In genomic region chr20:7416382-7416781, GRCh38 we compare ENCODE assay signal across 21 cellular contexts.
A peak's percentile ranks its signal among the peaks of the same experiment; 100 is the strongest.
DNase-seq lines count a peak whose midpoint lies in the region; ATAC-seq, FAIRE-seq and TF ChIP-seq lines count a peak whose summit lies in the region.
"Had no signal": no experiment of that assay in that cellular context is flagged by ENCODE, and none has a peak within 500 bp of the region (broad histone marks: within the 10 kb centered on the region; RNA-seq: fewer than 3 reads in every experiment).

No MANE protein-coding gene starts in this region.

- no peaks in the 10 kb centered on the region for H3K27me3 Mint-ChIP-seq in H9 (ENCODE audit: low read depth)
- peaks cover 0 to 4% (median 2%) of the 10 kb centered on the region in 3 donors for H3K27me3 Mint-ChIP-seq in CD14-positive monocyte (ENCODE audit: low read depth in 3 of 3)
- H3K27me3 Mint-ChIP-seq: CD4-positive, alpha-beta T cell had no signal

- H3K79me2 ChIP-seq in HepG2 (ENCODE audit: insufficient read depth, low read length) (no peaks in the 10 kb centered on the region), PC-3 (ENCODE audit: low read length) (no peaks in the 10 kb centered on the region), H1 (ENCODE audit: control insufficient read depth in 1 of 2, insufficient read depth in 2 of 2, low read length in 2 of 2) (no peaks in the 10 kb centered on the region), H9 (ENCODE audit: insufficient read depth, low read length) (no peaks in the 10 kb centered on the region)

- no peak for TF ChIP-seq POLR2A in HepG2 (IDR thresholded peaks at IDR 0.05; ENCODE audit: insufficient read depth in 1 of 2, low read depth in 2 of 2, low read length in 2 of 2)
- TF ChIP-seq POLR2A in right lobe of liver (IDR thresholded peaks at IDR 0.05), result no peak
- no peak for TF ChIP-seq POLR2A in H1 (IDR thresholded peaks at IDR 0.05; ENCODE audit: control extremely low read depth in 1 of 2, low read depth in 2 of 2, low read length in 2 of 2)

- no peaks in the 10 kb centered on the region for H3K9me2 ChIP-seq in PC-3 (replicated peaks; ENCODE audit: low read length)

- in situ Hi-C loops in HepG2 (cut with HindIII; ENCODE audit: extremely low pct_ligation_motif_present, low pct_unique_long_range_greater_than_20kb), result no loop called here

- FAIRE-seq in HepG2 (lab: Jason Lieb, UNC), result no peak
- FAIRE-seq in H1 (lab: Jason Lieb, UNC), result no peak
- FAIRE-seq: D721Med, G401.6, GM12891, GM19239 had no signal

- H2BK20ac ChIP-seq in H1 (ENCODE audit: low read length) (no peak overlapping the region), H9 (ENCODE audit: low read depth, low read length, poor library complexity, severe bottlenecking) (no peak overlapping the region)

- TF ChIP-seq RAD21 in HepG2 (CRISPR knock-in tag; IDR thresholded peaks at IDR 0.05), result no peak
- no peak for TF ChIP-seq RAD21 in H1 (IDR thresholded peaks at IDR 0.05 in 1 of 2, conservative IDR thresholded peaks at IDR 0.05 in 1 of 2; ENCODE audit: low read depth in 2 of 2, low read length in 2 of 2)

- H4K91ac ChIP-seq in H1 (replicated peaks; ENCODE audit: insufficient read length, low read length) (no peak overlapping the region), H9 (ENCODE audit: insufficient read length, low read depth, low read length) (no peak overlapping the region)

- H3K56ac ChIP-seq in H1 (replicated peaks; ENCODE audit: insufficient read length, low read depth, low read length) (no peak overlapping the region), H9 (ENCODE audit: insufficient read length, low read depth, low read length) (no peak overlapping the region)

- H4K20me1 ChIP-seq in HepG2 (ENCODE audit: insufficient read depth, low read length), result no peaks in the 10 kb centered on the region
- H4K20me1 ChIP-seq in PC-3 (ENCODE audit: low read length), result no peaks in the 10 kb centered on the region
- no peaks in the 10 kb centered on the region for H4K20me1 ChIP-seq in H1 (replicated peaks in 1 of 2; ENCODE audit: control insufficient read depth in 1 of 2, insufficient read depth in 2 of 2, low read length in 2 of 2)
- H4K20me1 ChIP-seq in H9 (ENCODE audit: control insufficient read depth, insufficient read depth, insufficient read length), result no peaks in the 10 kb centered on the region
- H4K20me1 ChIP-seq: BLaER1 had no signal

- H3K9me3 Mint-ChIP-seq in H9 (no peaks in the 10 kb centered on the region), CD14-positive monocyte (no peaks in the 10 kb centered on the region)
- H3K9me3 Mint-ChIP-seq: CD8-positive, alpha-beta T cell had no signal

- H3K14ac ChIP-seq in H1 (ENCODE audit: insufficient read length) (no peak overlapping the region), H9 (ENCODE audit: insufficient read depth, low read length) (no peak overlapping the region)

- H3K27me3 ChIP-seq in HepG2 (ENCODE audit: control insufficient read depth in 1 of 2, insufficient read depth in 2 of 2, low read length in 2 of 2) (no peaks in the 10 kb centered on the region; a peak in 1 of 5 replicates), right lobe of liver (no peaks in the 10 kb centered on the region), PC-3 (ENCODE audit: low read length) (no peaks in the 10 kb centered on the region), H1 (replicated peaks in 1 of 4; ENCODE audit: control insufficient read depth in 3 of 4, extremely low read depth in 1 of 4, insufficient read depth in 3 of 4, low read length in 3 of 4) (no peaks in the 10 kb centered on the region), H9 (ENCODE audit: insufficient read depth, low read length) (no peaks in the 10 kb centered on the region)
- H3K27me3 ChIP-seq: BE2C, BLaER1 had no signal

- BruUV-seq in HepG2 (replicated peaks; lab: Mats Ljungman, UMichigan) (no TSS peak), PC-3 (replicated peaks; lab: Mats Ljungman, UMichigan) (no TSS peak)

- H4K8ac ChIP-seq in H1 (ENCODE audit: extremely low read depth, insufficient read depth, low read length) (no peak overlapping the region), H9 (replicated peaks; ENCODE audit: insufficient read length, low read depth, low read length) (no peak overlapping the region)

- H3K4me1 ChIP-seq in HepG2 (ENCODE audit: insufficient read depth, low read length) (no peaks in the 10 kb centered on the region), right lobe of liver (peaks cover 0 to 9% (median 0%) of the 10 kb centered on the region in 4 donors), PC-3 (ENCODE audit: insufficient read depth, low read length) (no peaks in the 10 kb centered on the region), H1 (replicated peaks in 1 of 4; ENCODE audit: control insufficient read depth in 3 of 4, insufficient read depth in 4 of 4, low read length in 3 of 4) (no peaks in the 10 kb centered on the region), H9 (ENCODE audit: insufficient read depth, low read length) (no peaks in the 10 kb centered on the region)
- H3K4me1 ChIP-seq: BE2C, Caco-2 had no signal

- no peak for ATAC-seq in HepG2
- ATAC-seq in right lobe of liver, result no peak
- ATAC-seq in PC-3, result no peak
- ATAC-seq: CD8-positive, alpha-beta T cell had no signal

- H3K79me1 ChIP-seq in H1 (ENCODE audit: low read depth, low read length) (no peaks in the 10 kb centered on the region), H9 (ENCODE audit: insufficient read depth, low read depth, low read length, poor library complexity, severe bottlenecking) (no peaks in the 10 kb centered on the region)

- no peak overlapping the region for H3T11ph ChIP-seq in H9 (ENCODE audit: low read length)

- H3K4me3 ChIP-seq in HepG2 (replicated peaks in 1 of 3; ENCODE audit: insufficient read depth in 1 of 3, low read depth in 2 of 3, low read length in 3 of 3), result no peak overlapping the region
- H3K4me3 ChIP-seq in right lobe of liver, result no peak overlapping the region
- H3K4me3 ChIP-seq in PC-3 (ENCODE audit: low read length), result no peak overlapping the region
- no peak overlapping the region for H3K4me3 ChIP-seq in H1 (ENCODE audit: extremely low read depth in 1 of 4, insufficient read depth in 2 of 4, low read depth in 3 of 4, low read length in 4 of 4)
- H3K4me3 ChIP-seq: BLaER1 had no signal

- H3K4me3 Mint-ChIP-seq in H9 (no peak overlapping the region), CD14-positive monocyte (no peak overlapping the region)
- H3K4me3 Mint-ChIP-seq: CD4-positive, alpha-beta T cell; CD8-positive, alpha-beta T cell had no signal

- H3K4me2 ChIP-seq in HepG2 (ENCODE audit: low read depth, low read length) (no peak overlapping the region), PC-3 (ENCODE audit: low read length) (no peak overlapping the region), H1 (ENCODE audit: insufficient read depth in 1 of 2, low read depth in 2 of 2, low read length in 2 of 2) (no peak overlapping the region), H9 (ENCODE audit: insufficient read depth, insufficient read length, low read length) (no peak overlapping the region)
- H3K4me2 ChIP-seq: BLaER1 had no signal

- DNase-seq in HepG2 (ENCODE audit: low spot score) (no peak), right lobe of liver (no peak), PC-3 (peak; percentile 0), H1 (ENCODE audit: low read depth in 1 of 2, low spot score in 2 of 2) (no peak), H9 (no peak), CD14-positive monocyte (ENCODE audit: low spot score) (no peak)
- DNase-seq: ACHN; BE2C; C1 segment of cervical spinal cord; Caco-2; Calu3; CD4-positive, alpha-beta T cell; CD8-positive, alpha-beta T cell; DMS79 treated with DMSO at 0.1 percent for 48 hours; GF-D8 had no signal

- H3K9me3 ChIP-seq in HepG2 (ENCODE audit: low read length) (no peaks in the 10 kb centered on the region), right lobe of liver (no peaks in the 10 kb centered on the region), PC-3 (ENCODE audit: low read length) (no peaks in the 10 kb centered on the region), H1 (ENCODE audit: insufficient read depth in 2 of 2, low read depth in 1 of 2, low read length in 1 of 2) (no peaks in the 10 kb centered on the region), H9 (ENCODE audit: control insufficient read depth, low read depth, low read length) (no peaks in the 10 kb centered on the region)
- H3K9me3 ChIP-seq: BE2C, BLaER1, Caco-2 had no signal

- TF ChIP-seq CTCF in HepG2 (CRISPR knock-in tag; IDR thresholded peaks at IDR 0.05) (no peak), right lobe of liver (IDR thresholded peaks at IDR 0.05) (no peak), PC-3 (conservative IDR thresholded peaks at IDR 0.05; ENCODE audit: low read depth, low read length) (no peak), H1 (IDR thresholded peaks at IDR 0.05; ENCODE audit: control extremely low read depth in 1 of 3, insufficient read depth in 1 of 3, low read depth in 1 of 3, low read length in 3 of 3) (no peak), H9 (conservative IDR thresholded peaks at IDR 0.05) (no peak), CD14-positive monocyte (IDR thresholded peaks at IDR 0.05) (no peak)

- H3K18ac ChIP-seq in H1 (ENCODE audit: extremely low read depth, low read length) (no peak overlapping the region), H9 (ENCODE audit: insufficient read length, low read depth, low read length) (no peak overlapping the region)

- H2AFZ ChIP-seq in HepG2 (ENCODE audit: low read length) (no peak overlapping the region), PC-3 (ENCODE audit: low read length) (no peak overlapping the region), H1 (ENCODE audit: low read length) (no peak overlapping the region), H9 (ENCODE audit: low read length) (no peak overlapping the region)

- POLR2A ChIA-PET in HepG2 (lab: Yijun Ruan, JAX), result no interaction called here
- POLR2A ChIA-PET in PC-3 (lab: Charles Lee; ENCODE audit: unreplicated experiment), result no interaction called here
- POLR2A ChIA-PET in H1 (lab: Charles Lee; ENCODE audit: partially characterized antibody), result no interaction called here

- TF ChIP-seq EP300 in HepG2 (IDR thresholded peaks at IDR 0.05; ENCODE audit: low read depth in 2 of 2, low read length in 2 of 2) (no peak), HepG2 (CRISPR knock-in tag; IDR thresholded peaks at IDR 0.05; ENCODE audit: borderline replicate concordance) (no peak), H1 (IDR thresholded peaks at IDR 0.05; ENCODE audit: borderline replicate concordance in 1 of 2, low read depth in 2 of 2, low read length in 2 of 2) (no peak)

- H2BK12ac ChIP-seq in H1 (ENCODE audit: low read depth, low read length), result no peak overlapping the region
- H2BK12ac ChIP-seq in H9 (ENCODE audit: insufficient read length, low read depth, low read length), result no peak overlapping the region

- H3K9ac ChIP-seq in HepG2 (ENCODE audit: insufficient read depth, low read depth, low read length) (no peak overlapping the region), PC-3 (ENCODE audit: low read length) (no peak overlapping the region), H1 (replicated peaks in 1 of 4; ENCODE audit: extremely low read depth in 1 of 4, low read depth in 3 of 4, low read length in 3 of 4) (no peak overlapping the region), H9 (ENCODE audit: extremely low read depth, insufficient read length, low read length) (no peak overlapping the region)
- H3K9ac ChIP-seq: BLaER1 had no signal

- intact Hi-C loops in HepG2 (cut with micrococcal nuclease; ENCODE audit: unreplicated experiment), result no loop called here
- intact Hi-C loops in right lobe of liver (cut with DNase I), result no loop called here
- intact Hi-C loops in PC-3 (cut with micrococcal nuclease), result no loop called here
- intact Hi-C loops in CD14-positive monocyte (cut with micrococcal nuclease), result no loop called here

- H3K36me3 ChIP-seq in HepG2 (replicated peaks in 1 of 2; ENCODE audit: control insufficient read depth in 1 of 2, insufficient read depth in 2 of 2, low read length in 2 of 2) (no peaks in the 10 kb centered on the region), right lobe of liver (no peaks in the 10 kb centered on the region), PC-3 (ENCODE audit: low read depth, low read length) (no peaks in the 10 kb centered on the region), H1 (ENCODE audit: control insufficient read depth in 2 of 4, insufficient read depth in 4 of 4, low read length in 3 of 4) (no peaks in the 10 kb centered on the region)
- H3K36me3 ChIP-seq: BE2C, BLaER1 had no signal

- CTCF ChIA-PET in HepG2 (lab: Yijun Ruan, JAX; ENCODE audit: low intra/inter-chr PET ratio, low total read pairs), result no interaction called here
- CTCF ChIA-PET in PC-3 (lab: Charles Lee), result no interaction called here
- CTCF ChIA-PET in H1 (lab: Charles Lee; ENCODE audit: partially characterized antibody), result no interaction called here

- no peak overlapping the region for H4K5ac ChIP-seq in H1 (ENCODE audit: insufficient read length, low read depth, low read length)
- no peak overlapping the region for H4K5ac ChIP-seq in H9 (ENCODE audit: insufficient read length, low read depth, low read length)

- H3K23ac ChIP-seq in H1 (ENCODE audit: insufficient read length) (no peak overlapping the region), H9 (ENCODE audit: insufficient read length, low read depth, low read length) (no peak overlapping the region)

- H3K4me1 Mint-ChIP-seq in H9 (peaks cover 2 to 3% of the 10 kb centered on the region in 2 experiments; a peak in 2 of 4 replicates), CD14-positive monocyte (no peaks in the 10 kb centered on the region)

- H3K27ac Mint-ChIP-seq in H9 (no peak overlapping the region), CD14-positive monocyte (no peak overlapping the region)
- H3K27ac Mint-ChIP-seq: CD4-positive, alpha-beta T cell; CD8-positive, alpha-beta T cell had no signal

- H3K23me2 ChIP-seq in H1 (ENCODE audit: low read depth, low read length), result no peaks in the 10 kb centered on the region
- H3K23me2 ChIP-seq in H9 (ENCODE audit: insufficient read length, low read depth, low read length, poor library complexity, severe bottlenecking), result no peaks in the 10 kb centered on the region

- no peak overlapping the region for H3K27ac ChIP-seq in HepG2 (ENCODE audit: extremely low read length, insufficient read depth, low read length)
- H3K27ac ChIP-seq in right lobe of liver, result no peak overlapping the region
- no peak overlapping the region for H3K27ac ChIP-seq in PC-3 (ENCODE audit: low read length)
- no peak overlapping the region for H3K27ac ChIP-seq in H1 (ENCODE audit: low read depth, low read length)
- H3K27ac ChIP-seq in H9 (ENCODE audit: insufficient read length, low read depth, low read length), result no peak overlapping the region
- H3K27ac ChIP-seq: 22Rv1, BLaER1 had no signal

- H3K4ac ChIP-seq in H1 (replicated peaks; ENCODE audit: insufficient read length, low read depth, low read length) (no peak overlapping the region), H9 (ENCODE audit: low read depth, low read length) (no peak overlapping the region)

- H2BK15ac ChIP-seq in H1 (ENCODE audit: low read length) (no peak overlapping the region), H9 (ENCODE audit: low read depth, low read length) (no peak overlapping the region)

- no peaks in the 10 kb centered on the region for H3F3A ChIP-seq in PC-3 (ENCODE audit: low read length, unreplicated experiment)

- no peak overlapping the region for H2AK5ac ChIP-seq in H1 (ENCODE audit: low read depth, low read length)
- no peak overlapping the region for H2AK5ac ChIP-seq in H9 (ENCODE audit: insufficient read length, low read length)

- H2BK120ac ChIP-seq in H1 (replicated peaks; ENCODE audit: low read depth, low read length) (no peak overlapping the region), H9 (ENCODE audit: low read depth, low read length, poor library complexity, severe bottlenecking) (no peak overlapping the region)

- H3K36me3 Mint-ChIP-seq in H9 (ENCODE audit: insufficient read depth in 1 of 3, low read depth in 3 of 3) (no peaks in the 10 kb centered on the region), CD14-positive monocyte (no peaks in the 10 kb centered on the region)
- H3K36me3 Mint-ChIP-seq: CD8-positive, alpha-beta T cell had no signal

- H2BK5ac ChIP-seq in H1 (ENCODE audit: low read depth, low read length) (no peak overlapping the region), H9 (ENCODE audit: insufficient read length, low read length) (no peak overlapping the region)

Comparison
In these comparisons a context has a peak if more than half of its experiments do, and no peak if none do; other contexts are left out.
1. Of the 41 proteins assayed by ChIP-seq in both HepG2 and H1: peak only in HepG2: none; only in H1: none; in both: MAFK; in neither: 40.